ENCODE assay signal across 8 cellular contexts in genomic region chr19:35268546-35269424, GRCh38. TPM values are rescaled to one million over a fixed set of nuclear protein-coding genes. Genes with fewer than 3 reads are reported as not detected.
DNase-seq lines count a peak whose midpoint lies in the region; ATAC-seq and TF ChIP-seq lines count a peak whose summit lies in the region.

Gene USF2, plus strand, starts transcription at chr19:35268962. Its CDS starts 140 bp downstream, at chr19:35269102.

- H3K9me3 Mint-ChIP-seq in activated CD4-positive, alpha-beta T cell treated with anti-CD3 and anti-CD28 coated beads for 36 hours (ENCODE audit: low read depth), result no peaks in the 10 kb centered on the region

- DNase-seq in NCI-H524 (lab: John Stamatoyannopoulos, UW) (peak; percentile 45 to 74), NCI-H524 treated with DMSO at 0.1 percent for 48 hours (lab: John Stamatoyannopoulos, UW) (no peak), NCI-H2196 treated with DMSO at 0.1 percent for 48 hours (lab: John Stamatoyannopoulos, UW; ENCODE audit: unreplicated experiment) (peak; percentile 49), coronary artery (ENCODE audit: low spot score) (no peak), kidney tubule cell (ENCODE audit: low spot score) (peak; percentile 72)
- peak; percentile 84 for DNase-seq in activated CD4-positive, alpha-beta T cell treated with anti-CD3 and anti-CD28 coated beads for 36 hours
- peak; percentile 73 for DNase-seq in stimulated activated CD4-positive, alpha-beta T cell treated with anti-CD3 and anti-CD28 coated beads, Interleukin-1b, Interleukin-23, amount 100 ng/mL, for 48 hours

- peak within 1 kb of the TSS; percentile 94 for H3K27ac Mint-ChIP-seq in activated CD4-positive, alpha-beta T cell treated with anti-CD3 and anti-CD28 coated beads for 36 hours

- CTCF ChIA-PET in activated CD4-positive, alpha-beta T cell treated with anti-CD3 and anti-CD28 coated beads for 36 hours (lab: Charles Lee), result interaction anchor here (0.6 kb wide), 1 partner anchor 137 kb away, joined by 3 read pairs; no protein-coding TSS in a partner anchor

- H3K4me3 ChIP-seq in coronary artery, result peak within 1 kb of the TSS; percentile 90

- H3K4me1 Mint-ChIP-seq in activated CD4-positive, alpha-beta T cell treated with anti-CD3 and anti-CD28 coated beads for 36 hours, result peaks cover 22% of the 10 kb centered on the region

- peak; percentile 6 for ATAC-seq in HG03025 (IDR thresholded peaks at IDR 0.05; ENCODE audit: low FRiP score, unreplicated experiment)
- peak; percentile 43 for ATAC-seq in activated CD4-positive, alpha-beta T cell treated with anti-CD3 and anti-CD28 coated beads for 36 hours

- peak within 1 kb of the TSS; percentile 88 for H3K4me3 Mint-ChIP-seq in activated CD4-positive, alpha-beta T cell treated with anti-CD3 and anti-CD28 coated beads for 36 hours

- H3K36me3 Mint-ChIP-seq in activated CD4-positive, alpha-beta T cell treated with anti-CD3 and anti-CD28 coated beads for 36 hours (ENCODE audit: low read depth), result peaks cover 40% of the 10 kb centered on the region

- H3K27me3 Mint-ChIP-seq in activated CD4-positive, alpha-beta T cell treated with anti-CD3 and anti-CD28 coated beads for 36 hours, result no peaks in the 10 kb centered on the region

- intact Hi-C loops in activated CD4-positive, alpha-beta T cell treated with anti-CD3 and anti-CD28 coated beads for 36 hours (cut with DNase I, micrococcal nuclease), result loop anchor here (1.0 to 5.0 kb wide), 12 partner anchors 20 to 380 kb away; partner anchors contain the start of genes COX6B1 (in 1 of the 2), FFAR1 (in 1 of the 2), FXYD5 (in 1 of the 2) and HAUS5 (in 1 of the 2)

- peak within 1 kb of the TSS; percentile 91 to 97 for H3K27ac ChIP-seq in coronary artery

- POLR2A ChIA-PET in activated CD4-positive, alpha-beta T cell treated with anti-CD3 and anti-CD28 coated beads for 36 hours (lab: Charles Lee), result interaction anchor here (0.6 kb wide), 2 partner anchors 68 to 79 kb away, joined by 3 to 4 read pairs; partner anchors contain the start of gene FFAR1

- TF ChIP-seq CTCF in coronary artery (IDR thresholded peaks at IDR 0.05), result no peak

RNA-seq across cellular contexts. Expression of gene USF2, which starts in this region (rescaled TPM):
- 100 to 1,000 TPM; 116 to 154 TPM for total RNA-seq in activated CD4-positive, alpha-beta T cell treated with anti-CD3 and anti-CD28 coated beads for 36 hours

Comparison
In these comparisons a context has a peak if more than half of its experiments do, and no peak if none do; other contexts are left out.
1. DNase-seq: peak in NCI-H524 (2 of 2), NCI-H2196 treated with DMSO at 0.1 percent for 48 hours (single experiment), activated CD4-positive, alpha-beta T cell treated with anti-CD3 and anti-CD28 coated beads for 36 hours (single experiment), kidney tubule cell (single experiment) and stimulated activated CD4-positive, alpha-beta T cell treated with anti-CD3 and anti-CD28 coated beads, Interleukin-1b, Interleukin-23, amount 100 ng/mL, for 48 hours (single experiment); none in NCI-H524 treated with DMSO at 0.1 percent for 48 hours (single experiment) and coronary artery (single experiment).